29 cellular contexts compared by ENCODE assay signal in genomic region chr4:138088449-138089208, GRCh38.
"Had no signal": no experiment of that assay in that cellular context is flagged by ENCODE, and none has a peak within 500 bp of the region (broad histone marks: within the 10 kb centered on the region; RNA-seq: fewer than 3 reads in every experiment).

No MANE protein-coding gene starts in this region.

- H3K27me3 ChIP-seq: ascending aorta, breast epithelium, cardiac muscle cell, esophagus squamous epithelium had no signal

- ATAC-seq: activated CD4-positive, alpha-beta T cell treated with anti-CD3 and anti-CD28 coated beads for 36 hours; activated CD8-positive, alpha-beta T cell treated with anti-CD3 and anti-CD28 coated beads, Interleukin-2, amount 10 ng/mL, durations not matched to agents 7 days and 5 days; activated naive CD4-positive, alpha-beta T cell treated with anti-CD3 and anti-CD28 coated beads, Interleukin-2, amount 50 U/mL, for 72 hours; activated T-cell treated with anti-CD3 and anti-CD28 coated beads, Interleukin-2, amount 50 U/mL, for 72 hours; effector memory CD8-positive, alpha-beta T cell had no signal

- H3K9me3 Mint-ChIP-seq: activated CD4-positive, alpha-beta memory T cell treated with anti-CD3 and anti-CD28 coated beads for 36 hours; activated CD4-positive, alpha-beta T cell treated with anti-CD3 and anti-CD28 coated beads, Interleukin-2, amount 10 ng/mL, durations not matched to agents 24 days and 14 days; activated naive CD4-positive, alpha-beta T cell treated with anti-CD3 and anti-CD28 coated beads, Interleukin-2, amount 10 ng/mL, durations not matched to agents 7 days and 5 days; activated naive CD4-positive, alpha-beta T cell treated with anti-CD3 and anti-CD28 coated beads, Interleukin-2, amount 50 U/mL, for 72 hours; activated naive CD8-positive, alpha-beta T cell treated with anti-CD3 and anti-CD28 coated beads, Interleukin-2, amount 10 ng/mL, durations not matched to agents 7 days and 5 days; activated T-cell treated with anti-CD3 and anti-CD28 coated beads, Interleukin-2, amount 50 U/mL, for 24 hours; activated T-cell treated with anti-CD3 and anti-CD28 coated beads, Interleukin-2, amount 50 U/mL, for 72 hours had no signal

- H3K4me3 Mint-ChIP-seq: activated CD4-positive, alpha-beta memory T cell treated with anti-CD3 and anti-CD28 coated beads for 36 hours; activated CD4-positive, alpha-beta T cell treated with anti-CD3 and anti-CD28 coated beads for 36 hours; activated CD4-positive, alpha-beta T cell treated with anti-CD3 and anti-CD28 coated beads, Interleukin-2, amount 10 ng/mL, durations not matched to agents 24 days and 14 days; activated CD8-positive, alpha-beta T cell treated with anti-CD3 and anti-CD28 coated beads, Interleukin-2, amount 10 ng/mL, durations not matched to agents 7 days and 5 days; activated naive CD4-positive, alpha-beta T cell treated with anti-CD3 and anti-CD28 coated beads, Interleukin-2, amount 10 ng/mL, durations not matched to agents 7 days and 5 days; activated naive CD8-positive, alpha-beta T cell treated with anti-CD3 and anti-CD28 coated beads, Interleukin-2, amount 10 ng/mL, durations not matched to agents 7 days and 5 days; activated T-cell treated with anti-CD3 and anti-CD28 coated beads, Interleukin-2, amount 50 U/mL, for 24 hours; activated T-cell treated with anti-CD3 and anti-CD28 coated beads, Interleukin-2, amount 50 U/mL, for 72 hours; brain; effector memory CD8-positive, alpha-beta T cell had no signal

- H3K36me3 ChIP-seq: ascending aorta, breast epithelium, cardiac muscle cell, esophagus squamous epithelium had no signal

- DNase-seq: activated CD4-positive, alpha-beta memory T cell treated with anti-CD3 and anti-CD28 coated beads for 36 hours; activated CD4-positive, alpha-beta T cell treated with anti-CD3 and anti-CD28 coated beads for 36 hours; activated CD4-positive, alpha-beta T cell treated with anti-CD3 and anti-CD28 coated beads, Interleukin-2, amount 10 ng/mL, durations not matched to agents 24 days and 14 days; activated CD4-positive, CD25-positive, alpha-beta regulatory T cell; activated CD4-positive, CD25-positive, alpha-beta regulatory T cell treated with anti-CD3 and anti-CD28 coated beads, Interleukin-2, amount 50 U/mL, for 72 hours; activated CD8-positive, alpha-beta memory T cell treated with anti-CD3 and anti-CD28 coated beads, Interleukin-2, amount 50 U/mL, for 48 hours; activated CD8-positive, alpha-beta T cell treated with anti-CD3 and anti-CD28 coated beads, Interleukin-2, amount 10 ng/mL, durations not matched to agents 7 days and 5 days; activated gamma-delta T cell; activated naive CD4-positive, alpha-beta T cell; activated naive CD4-positive, alpha-beta T cell treated with anti-CD3 and anti-CD28 coated beads, Interleukin-2, amount 10 ng/mL, durations not matched to agents 7 days and 5 days; activated naive CD8-positive, alpha-beta T cell treated with anti-CD3 and anti-CD28 coated beads, Interleukin-2, amount 10 ng/mL, durations not matched to agents 7 days and 5 days; activated T-cell treated with anti-CD3 and anti-CD28 coated beads for 4 hours; activated T-cell treated with anti-CD3 and anti-CD28 coated beads, Interleukin-2, amount 50 U/mL, for 24 hours; activated T-cell treated with anti-CD3 and anti-CD28 coated beads, Interleukin-2, amount 50 U/mL, for 72 hours; central memory CD4-positive, alpha-beta T cell; cerebellar nuclear complex; dermis blood vessel endothelial cell; effector CD4-positive, alpha-beta T cell; effector memory CD8-positive, alpha-beta T cell; esophagus squamous epithelium; foreskin fibroblast; T-helper 2 cell had no signal

- H3K27me3 Mint-ChIP-seq: activated CD4-positive, alpha-beta memory T cell treated with anti-CD3 and anti-CD28 coated beads for 36 hours; activated CD4-positive, alpha-beta T cell treated with anti-CD3 and anti-CD28 coated beads, Interleukin-2, amount 10 ng/mL, durations not matched to agents 24 days and 14 days; activated naive CD4-positive, alpha-beta T cell treated with anti-CD3 and anti-CD28 coated beads, Interleukin-2, amount 10 ng/mL, durations not matched to agents 7 days and 5 days; activated T-cell treated with anti-CD3 and anti-CD28 coated beads, Interleukin-2, amount 50 U/mL, for 24 hours; effector memory CD8-positive, alpha-beta T cell had no signal

- H3K4me3 ChIP-seq: ascending aorta, breast epithelium, cardiac muscle cell, coronary artery, esophagus squamous epithelium had no signal

- H3K9me3 ChIP-seq: ascending aorta, breast epithelium, esophagus squamous epithelium had no signal

- H3K4me1 Mint-ChIP-seq: activated CD4-positive, alpha-beta T cell treated with anti-CD3 and anti-CD28 coated beads for 36 hours; activated CD4-positive, alpha-beta T cell treated with anti-CD3 and anti-CD28 coated beads, Interleukin-2, amount 10 ng/mL, durations not matched to agents 24 days and 14 days; activated naive CD4-positive, alpha-beta T cell treated with anti-CD3 and anti-CD28 coated beads, Interleukin-2, amount 10 ng/mL, durations not matched to agents 7 days and 5 days; activated naive CD8-positive, alpha-beta T cell treated with anti-CD3 and anti-CD28 coated beads, Interleukin-2, amount 10 ng/mL, durations not matched to agents 7 days and 5 days had no signal

- H3K36me3 Mint-ChIP-seq: activated CD4-positive, alpha-beta memory T cell treated with anti-CD3 and anti-CD28 coated beads for 36 hours; activated naive CD4-positive, alpha-beta T cell treated with anti-CD3 and anti-CD28 coated beads, Interleukin-2, amount 10 ng/mL, durations not matched to agents 7 days and 5 days; activated naive CD4-positive, alpha-beta T cell treated with anti-CD3 and anti-CD28 coated beads, Interleukin-2, amount 50 U/mL, for 72 hours; activated naive CD8-positive, alpha-beta T cell treated with anti-CD3 and anti-CD28 coated beads, Interleukin-2, amount 10 ng/mL, durations not matched to agents 7 days and 5 days; brain had no signal

- H3K27ac Mint-ChIP-seq: activated CD4-positive, alpha-beta memory T cell treated with anti-CD3 and anti-CD28 coated beads for 36 hours; activated CD4-positive, alpha-beta T cell treated with anti-CD3 and anti-CD28 coated beads for 36 hours; activated CD4-positive, alpha-beta T cell treated with anti-CD3 and anti-CD28 coated beads, Interleukin-2, amount 10 ng/mL, durations not matched to agents 24 days and 14 days; activated CD8-positive, alpha-beta T cell treated with anti-CD3 and anti-CD28 coated beads, Interleukin-2, amount 10 ng/mL, durations not matched to agents 7 days and 5 days; activated naive CD4-positive, alpha-beta T cell treated with anti-CD3 and anti-CD28 coated beads, Interleukin-2, amount 10 ng/mL, durations not matched to agents 7 days and 5 days; activated naive CD4-positive, alpha-beta T cell treated with anti-CD3 and anti-CD28 coated beads, Interleukin-2, amount 50 U/mL, for 72 hours; activated naive CD8-positive, alpha-beta T cell treated with anti-CD3 and anti-CD28 coated beads, Interleukin-2, amount 10 ng/mL, durations not matched to agents 7 days and 5 days; activated T-cell treated with anti-CD3 and anti-CD28 coated beads, Interleukin-2, amount 50 U/mL, for 24 hours; activated T-cell treated with anti-CD3 and anti-CD28 coated beads, Interleukin-2, amount 50 U/mL, for 72 hours; effector memory CD8-positive, alpha-beta T cell had no signal

- H3K4me1 ChIP-seq: breast epithelium had no signal

- H3K27ac ChIP-seq: ascending aorta, breast epithelium, cardiac muscle cell, coronary artery, epithelial cell of prostate, esophagus squamous epithelium had no signal
